9 cellular contexts compared by ENCODE assay signal in the genomic region with DNA sequence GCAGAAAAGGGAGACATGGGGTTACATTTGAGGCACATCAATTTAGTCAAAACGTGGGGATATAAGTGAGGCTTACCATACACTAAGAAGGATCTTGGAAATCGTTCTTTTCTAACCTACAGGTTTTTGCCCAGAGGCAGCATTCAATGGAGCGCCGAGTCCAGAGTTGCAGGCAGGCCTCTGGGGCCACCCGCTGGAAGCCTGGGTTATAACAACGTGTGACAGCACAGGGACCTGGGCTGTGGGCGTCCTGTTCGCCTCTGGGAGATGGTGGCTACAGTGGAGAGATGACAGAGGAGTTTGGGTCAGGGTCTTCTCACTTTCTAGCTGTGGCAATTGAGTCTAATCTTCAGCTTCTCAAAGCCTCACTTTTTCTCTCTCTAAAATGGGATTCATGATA. TPM values are rescaled to one million over a fixed set of nuclear protein-coding genes. Genes with fewer than 3 reads are reported as not detected.
DNase-seq lines count a peak whose midpoint lies in the region; ATAC-seq and TF ChIP-seq lines count a peak whose summit lies in the region.
"Had no signal": no experiment of that assay in that cellular context is flagged by ENCODE, and none has a peak within 500 bp of the region (broad histone marks: within the 10 kb centered on the region; RNA-seq: fewer than 3 reads in every experiment).

No MANE protein-coding gene starts in this region.

- H3K27ac ChIP-seq in HCT116 (ENCODE audit: low read depth, low read length) (no peak overlapping the region), PC-9 (no peak overlapping the region), mesendoderm (ENCODE audit: low read depth, low read length) (no peak overlapping the region), neuronal stem cell (replicated peaks; ENCODE audit: low read length) (no peak overlapping the region)

- no peak overlapping the region for H3K14ac ChIP-seq in neuronal stem cell (ENCODE audit: low read length)

- no peaks in the 10 kb centered on the region for H3K9me2 ChIP-seq in HCT116 (ENCODE audit: insufficient read depth)
- no peaks in the 10 kb centered on the region for H3K9me2 ChIP-seq in PC-9 (ENCODE audit: insufficient read depth)

- peak overlapping the region; percentile 40 for H2AFZ ChIP-seq in HCT116 (ENCODE audit: low read depth, low read length, poor library complexity, severe bottlenecking)
- H2AFZ ChIP-seq in PC-9 = no peak overlapping the region
- H2AFZ ChIP-seq in neuronal stem cell (ENCODE audit: low read length) = no peak overlapping the region

- no peak overlapping the region for H3K27ac Mint-ChIP-seq in Caco-2 (ENCODE audit: unreplicated experiment)

- H2BK15ac ChIP-seq in mesendoderm (replicated peaks; ENCODE audit: low read depth) = no peak overlapping the region
- H2BK15ac ChIP-seq in neuronal stem cell (ENCODE audit: low read length) = no peak overlapping the region

- H3K23ac ChIP-seq in mesendoderm (ENCODE audit: low read length) (no peak overlapping the region), neuronal stem cell (ENCODE audit: low read depth, low read length, poor library complexity) (no peak overlapping the region)

- H4K5ac ChIP-seq in mesendoderm (ENCODE audit: low read length) = no peak overlapping the region

- no peak overlapping the region for H2BK12ac ChIP-seq in neuronal stem cell (ENCODE audit: low read length)

- POLR2A ChIA-PET in Caco-2 (lab: Charles Lee) (no interaction called here), HCT116 (lab: Charles Lee) (no interaction called here), PC-9 (lab: Charles Lee; ENCODE audit: unreplicated experiment) (interaction anchor here (0.7 kb wide), 1 partner anchor 686 kb away, joined by 3 read pairs; no protein-coding TSS in a partner anchor)

- H3K4me3 Mint-ChIP-seq in Caco-2 (ENCODE audit: unreplicated experiment) = no peak overlapping the region
- H3K4me3 Mint-ChIP-seq: IgD-negative memory B cell had no signal

- H3K36me3 ChIP-seq in Caco-2 (ENCODE audit: control insufficient read depth, insufficient read depth, low read length) = no peaks in the 10 kb centered on the region
- H3K36me3 ChIP-seq in HCT116 (ENCODE audit: control insufficient read depth in 1 of 2, insufficient read depth in 2 of 2, low read length in 2 of 2) = no peaks in the 10 kb centered on the region
- H3K36me3 ChIP-seq in PC-9 (ENCODE audit: low read depth) = no peaks in the 10 kb centered on the region
- H3K36me3 ChIP-seq in mesendoderm (ENCODE audit: control insufficient read depth, insufficient read depth, low read length) = no peaks in the 10 kb centered on the region
- H3K36me3 ChIP-seq in neuronal stem cell (replicated peaks in 1 of 2; ENCODE audit: control insufficient read depth in 2 of 2, insufficient read depth in 2 of 2, low read length in 2 of 2) = no peaks in the 10 kb centered on the region

- H3K4me3 ChIP-seq in Caco-2 (ENCODE audit: low read depth, low read length) (no peak overlapping the region), HCT116 (replicated peaks in 1 of 2; ENCODE audit: low read depth in 1 of 2, low read length in 2 of 2) (no peak overlapping the region), PC-9 (no peak overlapping the region), mesendoderm (ENCODE audit: low read length) (no peak overlapping the region), neuronal stem cell (ENCODE audit: low read length in 2 of 2) (no peak overlapping the region)

- CTCF ChIA-PET in Caco-2 (lab: Charles Lee) (no interaction called here), HCT116 (lab: Charles Lee) (no interaction called here), PC-9 (lab: Charles Lee) (interaction anchor here (0.6 kb wide), 1 partner anchor 10 kb away, joined by 3 read pairs; no protein-coding TSS in a partner anchor)

- H3K4ac ChIP-seq in mesendoderm (ENCODE audit: low read depth, low read length) (no peak overlapping the region), neuronal stem cell (ENCODE audit: low read length) (no peak overlapping the region)

- no peak overlapping the region for H4K8ac ChIP-seq in mesendoderm (ENCODE audit: low read depth, low read length)
- no peak overlapping the region for H4K8ac ChIP-seq in neuronal stem cell (ENCODE audit: low read depth, low read length)

- no peaks in the 10 kb centered on the region for H4K20me1 ChIP-seq in HCT116 (ENCODE audit: insufficient read depth)
- H4K20me1 ChIP-seq in PC-9 (ENCODE audit: insufficient read depth) = no peaks in the 10 kb centered on the region

- H3K79me1 ChIP-seq in mesendoderm (ENCODE audit: low read length) = no peaks in the 10 kb centered on the region
- no peaks in the 10 kb centered on the region for H3K79me1 ChIP-seq in neuronal stem cell (ENCODE audit: low read depth, low read length)

- no peak overlapping the region for H3K18ac ChIP-seq in mesendoderm (ENCODE audit: low read length)
- no peak overlapping the region for H3K18ac ChIP-seq in neuronal stem cell (ENCODE audit: low read length)

- H3K4me1 ChIP-seq in Caco-2 = peaks cover 7% of the 10 kb centered on the region
- no peaks in the 10 kb centered on the region for H3K4me1 ChIP-seq in HCT116 (ENCODE audit: control insufficient read depth in 1 of 2, insufficient read depth in 2 of 2, low read length in 2 of 2)
- no peaks in the 10 kb centered on the region for H3K4me1 ChIP-seq in PC-9 (replicated peaks; ENCODE audit: insufficient read depth)
- peaks cover 2% of the 10 kb centered on the region for H3K4me1 ChIP-seq in mesendoderm (ENCODE audit: control insufficient read depth, low read depth, low read length)
- peaks cover 0 to 2% of the 10 kb centered on the region in 2 donors for H3K4me1 ChIP-seq in neuronal stem cell (ENCODE audit: control insufficient read depth in 2 of 2, insufficient read depth in 1 of 2, low read depth in 1 of 2, low read length in 2 of 2)

- H3K9ac ChIP-seq in HCT116 (ENCODE audit: low read length) = no peak overlapping the region
- H3K9ac ChIP-seq in mesendoderm (ENCODE audit: low read length) = no peak overlapping the region
- H3K9ac ChIP-seq in neuronal stem cell (ENCODE audit: low read depth, low read length, poor library complexity) = no peak overlapping the region

- H3K79me2 ChIP-seq in HCT116 (ENCODE audit: insufficient read depth, low read length) (no peaks in the 10 kb centered on the region), PC-9 (ENCODE audit: low read depth) (no peaks in the 10 kb centered on the region), mesendoderm (ENCODE audit: control insufficient read depth, insufficient read depth, low read length) (no peaks in the 10 kb centered on the region)

- peaks cover 12% of the 10 kb centered on the region for H3K27me3 Mint-ChIP-seq in Caco-2 (ENCODE audit: insufficient read depth, unreplicated experiment)

- BruUV-seq in Caco-2 (replicated peaks; lab: Mats Ljungman, UMichigan) (no TSS peak), HCT116 (replicated peaks; lab: Mats Ljungman, UMichigan) (no TSS peak), PC-9 (replicated peaks; lab: Mats Ljungman, UMichigan) (no TSS peak)

- no peaks in the 10 kb centered on the region for H3K36me3 Mint-ChIP-seq in Caco-2 (ENCODE audit: insufficient read depth, unreplicated experiment)
- H3K36me3 Mint-ChIP-seq: IgD-negative memory B cell had no signal

- H3K4me1 Mint-ChIP-seq in Caco-2 (ENCODE audit: low read depth, unreplicated experiment) = no peaks in the 10 kb centered on the region

- RAD21 ChIA-PET in HCT116 (lab: Charles Lee; ENCODE audit: low non-redundant PET in 1 of 2, low total read pairs in 2 of 2, uncharacterized antibody in 2 of 2, unreplicated experiment in 2 of 2) = no interaction called here

- TF ChIP-seq CTCF in Caco-2 (IDR thresholded peaks at IDR 0.05; ENCODE audit: insufficient read depth in 1 of 2, low read depth in 1 of 2, low read length in 1 of 2, severe bottlenecking in 1 of 2, unreplicated experiment in 1 of 2) = peak; percentile 79 to 81
- peak; percentile 49 to 57 (median 55); a peak in 5 of 6 replicates for TF ChIP-seq CTCF in HCT116 (IDR thresholded peaks at IDR 0.05 in 2 of 3, conservative IDR thresholded peaks at IDR 0.05 in 1 of 3; ENCODE audit: borderline replicate concordance in 1 of 3, insufficient read depth in 1 of 3, low read depth in 2 of 3, low read length in 2 of 3)
- peak; percentile 48 for TF ChIP-seq CTCF in PC-9 (conservative IDR thresholded peaks at IDR 0.05)

- H3K4me2 ChIP-seq in HCT116 (ENCODE audit: low read length) (no peak overlapping the region), PC-9 (no peak overlapping the region), mesendoderm (ENCODE audit: low read length) (no peak overlapping the region), neuronal stem cell (ENCODE audit: insufficient read depth, low read length, poor library complexity, severe bottlenecking) (no peak overlapping the region)

- no peak overlapping the region for H3K56ac ChIP-seq in mesendoderm (ENCODE audit: low read length)

- H2BK5ac ChIP-seq in mesendoderm (ENCODE audit: low read length) (no peak overlapping the region), neuronal stem cell (ENCODE audit: low read length) (no peak overlapping the region)

- TF ChIP-seq RAD21 in HCT116 (IDR thresholded peaks at IDR 0.05; ENCODE audit: low read depth) = peak; percentile 74

- ATAC-seq in HCT116 = peak; percentile 80
- no peak for ATAC-seq in HG02763 (IDR thresholded peaks at IDR 0.05; ENCODE audit: unreplicated experiment)

- H3K9me3 Mint-ChIP-seq in Caco-2 (ENCODE audit: unreplicated experiment) = no peaks in the 10 kb centered on the region
- H3K9me3 Mint-ChIP-seq: IgD-negative memory B cell had no signal

- H3K27me3 ChIP-seq in Caco-2 (replicated peaks; ENCODE audit: control insufficient read depth, insufficient read depth, low read length) (no peaks in the 10 kb centered on the region), HCT116 (ENCODE audit: insufficient read depth, low read length) (peaks cover 5% of the 10 kb centered on the region; the same call in 1 of the 2 replicates), PC-9 (ENCODE audit: insufficient read depth, low read depth) (peaks cover 13% of the 10 kb centered on the region; the same call in 1 of the 2 replicates), mesendoderm (ENCODE audit: insufficient read depth, low read length, poor library complexity) (no peaks in the 10 kb centered on the region), neuronal stem cell (ENCODE audit: control insufficient read depth in 3 of 3, insufficient read depth in 3 of 3, low read depth in 1 of 3, low read length in 3 of 3) (peaks cover 0 to 46% (median 10%) of the 10 kb centered on the region in 3 experiments)

- TF ChIP-seq POLR2A in HCT116 (IDR thresholded peaks at IDR 0.05; ENCODE audit: borderline replicate concordance, extremely low read depth, insufficient read depth, insufficient read length) = no peak

- H3F3A ChIP-seq in PC-9 (ENCODE audit: insufficient read depth, low read depth) = no peaks in the 10 kb centered on the region

- no peak overlapping the region for H2AK5ac ChIP-seq in mesendoderm (ENCODE audit: low read length)
- no peak overlapping the region for H2AK5ac ChIP-seq in neuronal stem cell (ENCODE audit: low read depth, low read length)

- no CpG with 5 or more reads among the region's 8 CpGs for whole genome bisulfite sequencing in mesendoderm (ENCODE audit: extremely low coverage, insufficient coverage, low lambda C conversion rate)
- WGBS in neuronal stem cell (ENCODE audit: extremely low coverage in 2 of 2, insufficient read length in 2 of 2, insufficient replicate concordance in 1 of 2), 2 donors = no CpG with 5 or more reads among the region's 8 CpGs

- intact Hi-C loops in Caco-2 (cut with micrococcal nuclease; ENCODE audit: unreplicated experiment) (loop anchor here (1.0 to 10.0 kb wide), 2 partner anchors 324 to 689 kb away; no protein-coding TSS in a partner anchor), HCT116 (cut with micrococcal nuclease) (loop anchor here (1.0 to 10.0 kb wide), 2 partner anchors 324 to 899 kb away; no protein-coding TSS in a partner anchor), PC-9 (cut with micrococcal nuclease; ENCODE audit: unreplicated experiment) (loop anchor here (1.0 to 10.0 kb wide), 3 partner anchors 59 to 324 kb away; no protein-coding TSS in a partner anchor)

- no peak overlapping the region for H4K91ac ChIP-seq in neuronal stem cell (ENCODE audit: low read depth, low read length, poor library complexity)

- no peaks in the 10 kb centered on the region for H3K9me3 ChIP-seq in Caco-2
- no peaks in the 10 kb centered on the region for H3K9me3 ChIP-seq in HCT116 (ENCODE audit: control insufficient read depth in 1 of 2, insufficient read depth in 1 of 2, low read depth in 1 of 2, low read length in 2 of 2)
- no peaks in the 10 kb centered on the region for H3K9me3 ChIP-seq in PC-9 (ENCODE audit: insufficient read depth, low read depth)
- H3K9me3 ChIP-seq in neuronal stem cell (replicated peaks in 1 of 2; ENCODE audit: control insufficient read depth in 2 of 2, insufficient read depth in 1 of 2, low read depth in 1 of 2, low read length in 2 of 2) = no peaks in the 10 kb centered on the region

- DNase-seq in Caco-2 = peak; percentile 63 to 76
- no peak for DNase-seq in HCT116 (ENCODE audit: low read depth, low spot score)
- DNase-seq in PC-9 = peak in 1 of 2 experiments; percentile 27
- peak; percentile 21 to 35 for DNase-seq in dermis microvascular lymphatic vessel endothelial cell (ENCODE audit: low read depth in 2 of 2)
- peak; percentile 81 for DNase-seq in mesendoderm
- no peak for DNase-seq in neuronal stem cell (ENCODE audit: low spot score)
- DNase-seq in mesenteric fat pad (ENCODE audit: low spot score) = no peak

- H2BK120ac ChIP-seq in mesendoderm (ENCODE audit: low read depth, low read length) (no peak overlapping the region), neuronal stem cell (ENCODE audit: low read depth, low read length) (no peak overlapping the region)

RNA-seq across cellular contexts. Expression of gene ENPP6, which starts 53.9 kb away (rescaled TPM):
- total RNA-seq in Caco-2 (2022) = not detected in 2 replicates
- total RNA-seq in HCT116 (2021; ENCODE audit: unreplicated experiment) = not detected
- not detected in 2 replicates for polyA plus RNA-seq in HCT116 (2012)
- not detected in 2 replicates for total RNA-seq in PC-9 (2021)
- total RNA-seq in dermis microvascular lymphatic vessel endothelial cell = under 0.01 TPM in 1 of 2 replicates, not detected in the other
- polyA plus RNA-seq in mesendoderm (2013, experiment 1 of 2) = 0.21 TPM
- polyA plus RNA-seq in mesendoderm (2013, experiment 2 of 2) = 0.29 TPM
- polyA plus RNA-seq in neuronal stem cell (2013, experiment 1 of 2) = 0.01 TPM
- 0.01 TPM for polyA plus RNA-seq in neuronal stem cell (2013, experiment 2 of 2)
- total RNA-seq in mesenteric fat pad = not detected
- polyA plus RNA-seq: IgD-negative memory B cell had no signal

Comparison
In these comparisons a context has a peak if more than half of its experiments do, and no peak if none do; other contexts are left out.
1. DNase-seq: peak in Caco-2 (2 of 2), dermis microvascular lymphatic vessel endothelial cell (2 of 2) and mesendoderm (single experiment); none in HCT116 (single experiment), neuronal stem cell (single experiment) and mesenteric fat pad (single experiment).
2. Peak in every context shown above with its lines, with median percentiles within 50 percentile points of each other: CTCF ChIP-seq.